ENCODE assay signal across 15 cellular contexts in the genomic region with DNA sequence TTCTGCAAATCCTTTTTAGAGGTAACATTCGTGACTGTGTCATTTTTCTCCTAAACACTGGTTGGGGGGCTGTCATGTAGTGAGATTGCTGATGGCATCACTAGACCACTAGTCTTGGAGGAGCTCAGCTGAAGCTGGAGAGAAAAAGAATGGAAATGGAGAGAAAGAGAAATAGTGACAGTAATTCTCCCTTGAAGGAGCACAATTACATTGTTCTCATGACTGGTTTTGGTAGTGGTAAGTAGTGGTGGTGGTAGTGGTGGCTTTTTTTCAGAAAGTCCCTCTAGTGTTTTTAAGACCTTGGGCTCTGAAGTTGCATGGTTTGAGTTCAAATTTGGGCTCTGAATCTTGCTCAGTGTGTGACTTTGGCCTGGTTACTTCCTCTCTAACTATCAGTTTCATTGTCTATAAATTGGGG.
DNase-seq lines count a peak whose midpoint lies in the region; ATAC-seq and TF ChIP-seq lines count a peak whose summit lies in the region.
"Had no signal": no experiment of that assay in that cellular context is flagged by ENCODE, and none has a peak within 500 bp of the region (broad histone marks: within the 10 kb centered on the region; RNA-seq: fewer than 3 reads in every experiment).

No MANE protein-coding gene starts in this region.

- H3K4me3 ChIP-seq in PC-9 = no peak overlapping the region
- H3K4me3 ChIP-seq: heart right ventricle had no signal

- H3K4me1 Mint-ChIP-seq in activated T-helper 2 cell treated with anti-CD3 and anti-CD28 coated beads, Interferon-gamma antibody, Interleukin-2, Interleukin-4, amounts not matched to agents 10 μg/mL and 5 μg/mL and 100 μg/mL, durations not matched to agents 14 hours and 24 hours and 36 hours (ENCODE audit: low read depth) = peaks cover 13% of the 10 kb centered on the region

- H3K9me3 Mint-ChIP-seq in activated T-helper 2 cell treated with anti-CD3 and anti-CD28 coated beads, Interferon-gamma antibody, Interleukin-2, Interleukin-4, amounts not matched to agents 10 μg/mL and 5 μg/mL and 100 μg/mL, durations not matched to agents 14 hours and 24 hours and 36 hours = no peaks in the 10 kb centered on the region
- H3K9me3 Mint-ChIP-seq: memory B cell had no signal

- H3K4me2 ChIP-seq in PC-9 = no peak overlapping the region

- TF ChIP-seq CTCF in PC-9 (conservative IDR thresholded peaks at IDR 0.05) = no peak

- in situ Hi-C loops in ACHN (cut with HindIII; ENCODE audit: low pct_ligation_motif_present, low pct_unique_long_range_greater_than_20kb, low sequenced_read_pairs) = no loop called here

- no peaks in the 10 kb centered on the region for H4K20me1 ChIP-seq in PC-9 (ENCODE audit: insufficient read depth)

- H3K79me2 ChIP-seq in PC-9 (ENCODE audit: low read depth) = no peaks in the 10 kb centered on the region

- no peaks in the 10 kb centered on the region for H3K36me3 Mint-ChIP-seq in activated T-helper 2 cell treated with anti-CD3 and anti-CD28 coated beads, Interferon-gamma antibody, Interleukin-2, Interleukin-4, amounts not matched to agents 10 μg/mL and 5 μg/mL and 100 μg/mL, durations not matched to agents 14 hours and 24 hours and 36 hours (ENCODE audit: low read depth)
- H3K36me3 Mint-ChIP-seq: memory B cell had no signal

- POLR2A ChIA-PET in PC-9 (lab: Charles Lee; ENCODE audit: unreplicated experiment) = no interaction called here

- no peak overlapping the region for H3K27ac ChIP-seq in PC-9
- H3K27ac ChIP-seq: heart right ventricle had no signal

- no peaks in the 10 kb centered on the region for H3K27me3 Mint-ChIP-seq in activated T-helper 2 cell treated with anti-CD3 and anti-CD28 coated beads, Interferon-gamma antibody, Interleukin-2, Interleukin-4, amounts not matched to agents 10 μg/mL and 5 μg/mL and 100 μg/mL, durations not matched to agents 14 hours and 24 hours and 36 hours (ENCODE audit: low read depth)
- H3K27me3 Mint-ChIP-seq: memory B cell had no signal

- no peaks in the 10 kb centered on the region for H3K36me3 ChIP-seq in PC-9 (ENCODE audit: low read depth)
- H3K36me3 ChIP-seq: heart right ventricle had no signal

- no peaks in the 10 kb centered on the region for H3K9me3 ChIP-seq in PC-9 (ENCODE audit: insufficient read depth, low read depth)
- H3K9me3 ChIP-seq: heart right ventricle had no signal

- BruUV-seq in PC-9 (replicated peaks; lab: Mats Ljungman, UMichigan) = no TSS peak

- peaks cover 15% of the 10 kb centered on the region; the same call in 1 of the 2 replicates for H3K4me1 ChIP-seq in PC-9 (replicated peaks; ENCODE audit: insufficient read depth)
- H3K4me1 ChIP-seq: heart right ventricle had no signal

- H3K27ac Mint-ChIP-seq in activated T-helper 2 cell treated with anti-CD3 and anti-CD28 coated beads, Interferon-gamma antibody, Interleukin-2, Interleukin-4, amounts not matched to agents 10 μg/mL and 5 μg/mL and 100 μg/mL, durations not matched to agents 14 hours and 24 hours and 36 hours = peak overlapping the region; percentile 56
- H3K27ac Mint-ChIP-seq: memory B cell had no signal

- intact Hi-C loops in activated T-helper 2 cell treated with anti-CD3 and anti-CD28 coated beads, Interferon-gamma antibody, Interleukin-2, Interleukin-4, amounts not matched to agents 10 μg/mL and 5 μg/mL and 100 μg/mL, durations not matched to agents 14 hours and 24 hours and 36 hours (cut with micrococcal nuclease) = loop anchor here (10.0 kb wide), 1 partner anchor 552 kb away; no protein-coding TSS in a partner anchor
- intact Hi-C loops in PC-9 (cut with micrococcal nuclease; ENCODE audit: unreplicated experiment) = no loop called here

- CTCF ChIA-PET in PC-9 (lab: Charles Lee) = no interaction called here

- no peaks in the 10 kb centered on the region for H3F3A ChIP-seq in PC-9 (ENCODE audit: insufficient read depth, low read depth)

- no peak for DNase-seq in activated T-helper 2 cell treated with anti-CD3 and anti-CD28 coated beads, Interferon-gamma antibody, Interleukin-2, Interleukin-4, amounts not matched to agents 10 μg/mL and 5 μg/mL and 100 μg/mL, durations not matched to agents 14 hours and 24 hours and 36 hours (ENCODE audit: low spot score)
- DNase-seq in PC-9 (no peak), ACHN (no peak), HK-2 (ENCODE audit: unreplicated experiment) (no peak), cerebellar cortex (ENCODE audit: low spot score) (no peak)
- DNase-seq: activated CD8-positive, alpha-beta memory T cell treated with anti-CD3 and anti-CD28 coated beads for 24 hours; heart right ventricle; NCI-H1092 treated with DMSO at 0.1 percent for 48 hours; NCI-H82; posterior cingulate gyrus; SW 1271 had no signal

- H2AFZ ChIP-seq in PC-9 = no peak overlapping the region

- peaks cover 4% of the 10 kb centered on the region; the same call in 1 of the 2 replicates for H3K9me2 ChIP-seq in PC-9 (ENCODE audit: insufficient read depth)

- H3K4me3 Mint-ChIP-seq in activated T-helper 2 cell treated with anti-CD3 and anti-CD28 coated beads, Interferon-gamma antibody, Interleukin-2, Interleukin-4, amounts not matched to agents 10 μg/mL and 5 μg/mL and 100 μg/mL, durations not matched to agents 14 hours and 24 hours and 36 hours (ENCODE audit: low read depth) = no peak overlapping the region
- H3K4me3 Mint-ChIP-seq: memory B cell had no signal

- no peaks in the 10 kb centered on the region for H3K27me3 ChIP-seq in PC-9 (ENCODE audit: insufficient read depth, low read depth)
- H3K27me3 ChIP-seq: heart right ventricle had no signal

- ATAC-seq in GM18517 (IDR thresholded peaks at IDR 0.05; ENCODE audit: unreplicated experiment) (peak; percentile 47), GM21381 (IDR thresholded peaks at IDR 0.05; ENCODE audit: unreplicated experiment) (peak; percentile 43), HG02981 (IDR thresholded peaks at IDR 0.05; ENCODE audit: unreplicated experiment) (peak; percentile 41)
- ATAC-seq: heart right ventricle had no signal
